Comparison of ENCODE assay signal across 22 cellular contexts in genomic region chr2:234919711-234920110, GRCh38. TPM values are rescaled to one million over a fixed set of nuclear protein-coding genes. Genes with fewer than 3 reads are reported as not detected.
DNase-seq lines count a peak whose midpoint lies in the region.
"Had no signal": no experiment of that assay in that cellular context is flagged by ENCODE, and none has a peak within 500 bp of the region (broad histone marks: within the 10 kb centered on the region; RNA-seq: fewer than 3 reads in every experiment).

No MANE protein-coding gene starts in this region.

- DNase-seq in A172 (ENCODE audit: low spot score) = peak; percentile 50
- DNase-seq in H4 (ENCODE audit: low spot score) = peak; percentile 29
- DNase-seq in SW480 (ENCODE audit: low spot score) = peak; percentile 7
- DNase-seq in hepatic stellate cell (ENCODE audit: low spot score) = peak; percentile 20
- DNase-seq in KBM-7 = no peak
- no peak for DNase-seq in DMS 273 (lab: John Stamatoyannopoulos, UW; ENCODE audit: unreplicated experiment)
- no peak for DNase-seq in activated gamma-delta T cell treated with Interleukin-2 at 50 U/mL for 16 hours
- no peak for DNase-seq in NCI-H446 treated with DMSO at 0.1 percent for 48 hours (lab: John Stamatoyannopoulos, UW)
- DNase-seq: activated CD4-positive, alpha-beta T cell treated with anti-CD3 and anti-CD28 coated beads for 36 hours; activated T-cell treated with anti-CD3 and anti-CD28 coated beads, Interleukin-2, amount 50 U/mL, for 72 hours; C1 segment of cervical spinal cord; effector CD8-positive, alpha-beta T cell; esophagus squamous epithelium; glutamatergic neuron; NCI-H1105; NCI-H2081 treated with DMSO at 0.1 percent for 48 hours; NCI-H510A treated with DMSO at 0.1 percent for 48 hours; retina; spleen; stimulated activated CD4-positive, alpha-beta T cell treated with anti-CD3 and anti-CD28 coated beads, Interleukin-4, amount 100 ng/mL, for 24 hours; stimulated activated naive CD8-positive, alpha-beta T cell treated with anti-CD3 and anti-CD28 coated beads, Interleukin-15, amount 100 ng/mL, for 72 hours; SW 1271 had no signal

- in situ Hi-C loops in KBM-7 (cut with MboI; ENCODE audit: low pct_unique_long_range_greater_than_20kb, low sequenced_read_pairs) = no loop called here

RNA-seq across cellular contexts. Expression of gene SH3BP4, which starts 32.1 kb away (rescaled TPM):
- 53.3 and 56.4 TPM in 2 replicates for total RNA-seq in A172 (2014; rRNA removed; shearing (Covaris generic))
- 63.9 and 78.6 TPM in 2 replicates for total RNA-seq in H4 (2014; rRNA removed; shearing (Covaris generic))

Comparison
In these comparisons a context has a peak if more than half of its experiments do, and no peak if none do; other contexts are left out.
1. DNase-seq: peak in A172 (single experiment), H4 (single experiment), SW480 (single experiment) and hepatic stellate cell (single experiment); none in KBM-7 (single experiment), DMS 273 (single experiment), activated gamma-delta T cell treated with Interleukin-2 at 50 U/mL for 16 hours (single experiment) and NCI-H446 treated with DMSO at 0.1 percent for 48 hours (single experiment).